18 cellular contexts compared by ENCODE assay signal in the genomic region with DNA sequence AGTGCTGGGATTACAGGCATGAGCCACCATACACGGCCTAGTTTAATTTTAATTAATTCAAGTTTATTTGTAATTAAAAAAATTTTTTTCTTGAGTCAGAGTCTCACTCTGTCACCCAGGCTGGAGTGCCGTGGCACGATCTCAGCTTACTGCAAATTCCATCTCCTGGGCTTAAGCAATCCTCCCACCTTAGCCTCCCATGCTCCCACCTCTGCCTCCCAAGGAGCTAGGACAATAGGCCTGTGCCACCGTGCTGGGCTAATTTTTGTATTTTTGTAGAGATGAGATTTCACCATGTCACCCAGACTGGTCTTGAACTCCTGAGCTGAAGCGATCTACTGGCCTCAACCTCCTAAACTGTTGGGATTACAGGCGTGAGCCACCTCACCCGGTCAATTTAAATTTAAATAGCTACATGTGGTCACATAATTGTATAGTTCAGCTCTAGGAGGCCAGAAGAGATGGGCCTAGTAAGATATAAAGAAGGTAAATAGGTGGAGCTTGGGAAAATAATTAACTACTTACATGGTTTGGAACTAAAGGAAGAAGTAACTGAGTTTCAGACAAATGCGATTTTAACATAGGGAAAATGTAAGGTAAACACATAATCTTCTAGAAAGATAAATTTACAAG.
"Had no signal": no experiment of that assay in that cellular context is flagged by ENCODE, and none has a peak within 500 bp of the region (broad histone marks: within the 10 kb centered on the region; RNA-seq: fewer than 3 reads in every experiment).

No MANE protein-coding gene starts in this region.

- H3K4me3 Mint-ChIP-seq: activated CD4-positive, alpha-beta memory T cell treated with anti-CD3 and anti-CD28 coated beads for 36 hours; activated T-cell treated with anti-CD3 and anti-CD28 coated beads, Interleukin-2, amount 50 U/mL, for 4 hours; stimulated activated naive CD8-positive, alpha-beta T cell treated with anti-CD3 and anti-CD28 coated beads, Interleukin-15, Interleukin-2, amounts not matched to agents 100 ng/mL and 50 ng/mL, for 24 hours had no signal

- H3K27ac ChIP-seq: neutrophil, prostate gland, testis, VCaP had no signal

- H3K27ac Mint-ChIP-seq: activated CD4-positive, alpha-beta memory T cell treated with anti-CD3 and anti-CD28 coated beads for 36 hours; activated naive CD4-positive, alpha-beta T cell treated with anti-CD3 and anti-CD28 coated beads, Interleukin-2, amount 50 U/mL, for 72 hours; stimulated activated naive CD8-positive, alpha-beta T cell treated with anti-CD3 and anti-CD28 coated beads, Interleukin-15, Interleukin-2, amounts not matched to agents 100 ng/mL and 50 ng/mL, for 24 hours had no signal

- H3K4me3 ChIP-seq: prostate gland, testis had no signal

- H3K9me3 ChIP-seq: neutrophil, prostate gland, testis had no signal

- H3K36me3 ChIP-seq: neutrophil, prostate gland had no signal

- H3K9me3 Mint-ChIP-seq: activated CD4-positive, alpha-beta memory T cell treated with anti-CD3 and anti-CD28 coated beads for 36 hours; activated naive CD4-positive, alpha-beta T cell treated with anti-CD3 and anti-CD28 coated beads, Interleukin-2, amount 50 U/mL, for 72 hours; activated T-cell treated with anti-CD3 and anti-CD28 coated beads, Interleukin-2, amount 50 U/mL, for 4 hours; stimulated activated naive CD8-positive, alpha-beta T cell treated with anti-CD3 and anti-CD28 coated beads, Interleukin-15, Interleukin-2, amounts not matched to agents 100 ng/mL and 50 ng/mL, for 24 hours had no signal

- H3K27me3 ChIP-seq: neutrophil, testis had no signal

- FAIRE-seq: endometrium had no signal

- DNase-seq: activated CD4-positive, alpha-beta memory T cell treated with anti-CD3 and anti-CD28 coated beads for 36 hours; activated effector memory CD4-positive, alpha-beta T cell treated with anti-CD3 and anti-CD28 coated beads, Interleukin-2, amount 50 U/mL, for 16 hours; activated T-cell treated with anti-CD3 and anti-CD28 coated beads, Interleukin-2, amount 50 U/mL, for 4 hours; amniotic stem cell; foreskin fibroblast; left cardiac atrium; stimulated activated CD4-positive, alpha-beta T cell treated with anti-CD3 and anti-CD28 coated beads, Interleukin-12 subunit alpha, Interleukin-12 subunit beta, amount 100 ng/mL, for 4 hours; stimulated activated CD4-positive, alpha-beta T cell treated with anti-CD3 and anti-CD28 coated beads, Interleukin-2, amount 100 ng/mL, for 48 hours; SW 1271; testis had no signal

- ATAC-seq: activated naive CD4-positive, alpha-beta T cell treated with anti-CD3 and anti-CD28 coated beads, Interleukin-2, amount 50 U/mL, for 72 hours; activated T-cell treated with anti-CD3 and anti-CD28 coated beads, Interleukin-2, amount 50 U/mL, for 4 hours; esophagus mucosa; left cardiac atrium; sciatic nerve had no signal
